Comparison of ENCODE assay signal across 13 cellular contexts in the genomic region with DNA sequence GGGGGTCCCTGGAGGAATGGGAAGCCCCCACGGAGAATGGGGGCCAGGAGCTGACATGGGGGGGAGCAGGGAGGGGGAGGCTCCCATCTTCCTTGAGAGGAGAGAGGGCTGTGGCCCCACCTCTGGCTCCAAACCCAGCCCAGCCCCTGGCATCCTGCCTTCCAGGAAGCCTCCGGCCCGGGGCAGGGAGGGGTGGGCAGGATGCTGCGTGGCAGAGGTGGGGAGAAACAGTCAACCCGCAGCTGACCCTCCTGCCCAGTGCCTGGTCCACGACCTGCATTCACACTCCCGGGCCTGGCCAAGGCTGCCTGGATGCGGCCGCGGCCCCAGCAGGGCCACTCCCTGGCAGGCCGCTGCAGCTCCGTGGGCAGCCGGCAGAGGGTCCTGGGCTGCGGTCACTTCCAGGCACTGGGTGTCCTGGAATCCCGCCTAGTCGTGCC. TPM values are rescaled to one million over a fixed set of nuclear protein-coding genes. Genes with fewer than 3 reads are reported as not detected.
DNase-seq lines count a peak whose midpoint lies in the region; TF ChIP-seq lines count a peak whose summit lies in the region.
"Had no signal": no experiment of that assay in that cellular context is flagged by ENCODE, and none has a peak within 500 bp of the region (broad histone marks: within the 10 kb centered on the region; RNA-seq: fewer than 3 reads in every experiment).

No MANE protein-coding gene starts in this region.

- POLR2A ChIA-PET in HEK293T (lab: Yijun Ruan, JAX): no interaction called here

- no peaks in the 10 kb centered on the region for H3K27me3 ChIP-seq in liver (ENCODE audit: control insufficient read depth in 4 of 4, insufficient read depth in 4 of 4, low read length in 3 of 4)
- peaks cover 27 to 41% (median 30%) of the 10 kb centered on the region in 5 donors for H3K27me3 ChIP-seq in subcutaneous abdominal adipose tissue (ENCODE audit: control insufficient read depth in 5 of 5, insufficient read depth in 4 of 5, low read length in 5 of 5)
- H3K27me3 ChIP-seq: MG63 had no signal

- H3K4me1 ChIP-seq in liver (ENCODE audit: control insufficient read depth in 4 of 4, insufficient read depth in 4 of 4, low read length in 3 of 4) (peaks cover 12 to 38% (median 28%) of the 10 kb centered on the region in 4 donors), subcutaneous abdominal adipose tissue (ENCODE audit: control insufficient read depth in 5 of 5, insufficient read depth in 5 of 5, low read length in 5 of 5) (peaks cover 3 to 29% (median 27%) of the 10 kb centered on the region in 5 donors)

- TF ChIP-seq CTCF in GM12864 (IDR thresholded peaks at IDR 0.05; ENCODE audit: low read depth, low read length, missing control alignments) (peak; percentile 13), choroid plexus epithelial cell (conservative IDR thresholded peaks at IDR 0.05; ENCODE audit: low read depth, low read length) (peak; percentile 39), liver (IDR thresholded peaks at IDR 0.05; ENCODE audit: low read depth, low read length, missing input control) (no peak)

- H3K9ac ChIP-seq in liver (ENCODE audit: low read depth in 1 of 2, low read length in 2 of 2) (no peak overlapping the region), subcutaneous abdominal adipose tissue (ENCODE audit: low read length in 5 of 5) (peak overlapping the region in 1 of 5 donors; percentile 23)

- WGBS in liver: 62% methylated on average over 16 of the region's 16 CpGs

- no peaks in the 10 kb centered on the region for H3K36me3 ChIP-seq in liver (ENCODE audit: control insufficient read depth in 4 of 4, insufficient read depth in 3 of 4, low read depth in 1 of 4, low read length in 3 of 4)
- H3K36me3 ChIP-seq in subcutaneous abdominal adipose tissue (ENCODE audit: control insufficient read depth in 5 of 5, insufficient read depth in 5 of 5, low read length in 5 of 5): no peaks in the 10 kb centered on the region
- H3K36me3 ChIP-seq: MG63 had no signal

- CTCF ChIA-PET in HEK293T (lab: Yijun Ruan, JAX): interaction anchor here (0.6 kb wide), 1 partner anchor 103 kb away, joined by 3 read pairs; no protein-coding TSS in a partner anchor

- no peak for TF ChIP-seq RAD21 in liver (IDR thresholded peaks at IDR 0.05)

- DNase-seq in GM12864 (ENCODE audit: low read depth) (no peak), choroid plexus epithelial cell (ENCODE audit: low read depth) (no peak), HEK293T (ENCODE audit: extremely low spot score) (no peak), DMS153 (lab: John Stamatoyannopoulos, UW) (no peak), HuH-7.5 (ENCODE audit: low spot score) (no peak), NCI-H2107 treated with DMSO at 0.1 percent for 48 hours (lab: John Stamatoyannopoulos, UW; ENCODE audit: unreplicated experiment) (no peak)
- DNase-seq: anterior cingulate cortex, MG63, naive B cell, NCI-H2227 treated with DMSO at 0.1 percent for 48 hours, T-helper 9 cell had no signal

- H3K27ac ChIP-seq in liver (ENCODE audit: low read depth in 1 of 2, low read length in 2 of 2) (no peak overlapping the region), subcutaneous abdominal adipose tissue (ENCODE audit: low read depth, low read length) (no peak overlapping the region)

- H3K4me3 ChIP-seq in GM12864 (ENCODE audit: low read depth, low read length) (no peak overlapping the region), choroid plexus epithelial cell (ENCODE audit: low read depth, low read length) (no peak overlapping the region), liver (ENCODE audit: low read depth in 1 of 3, low read length in 3 of 3) (no peak overlapping the region), subcutaneous abdominal adipose tissue (ENCODE audit: low read depth in 1 of 5, low read length in 5 of 5) (peak overlapping the region in 3 of 5 donors; percentile 22 to 57 (median 52))
- H3K4me3 ChIP-seq: MG63 had no signal

- H3K9me3 ChIP-seq in liver (ENCODE audit: control insufficient read depth in 4 of 4, low read length in 3 of 4) (no peaks in the 10 kb centered on the region), subcutaneous abdominal adipose tissue (ENCODE audit: control insufficient read depth in 5 of 5, low read length in 5 of 5) (no peaks in the 10 kb centered on the region)
- H3K9me3 ChIP-seq: MG63 had no signal

TF ChIP-seq in liver, 16 proteins besides CTCF, POLR2A, EP300 and RAD21:
- no peak for TF ChIP-seq YY1 (IDR thresholded peaks at IDR 0.05)
- TF ChIP-seq NR2F2 (IDR thresholded peaks at IDR 0.05): peak; percentile 35

TF ChIP-seq in HEK293T, 16 proteins besides CTCF, POLR2A, EP300 and RAD21:
- no peak for TF ChIP-seq ELF4 (IDR thresholded peaks at IDR 0.05)
- no peak for TF ChIP-seq LEF1 (IDR thresholded peaks at IDR 0.05; ENCODE audit: borderline replicate concordance)
- TF ChIP-seq, protein P1, sequence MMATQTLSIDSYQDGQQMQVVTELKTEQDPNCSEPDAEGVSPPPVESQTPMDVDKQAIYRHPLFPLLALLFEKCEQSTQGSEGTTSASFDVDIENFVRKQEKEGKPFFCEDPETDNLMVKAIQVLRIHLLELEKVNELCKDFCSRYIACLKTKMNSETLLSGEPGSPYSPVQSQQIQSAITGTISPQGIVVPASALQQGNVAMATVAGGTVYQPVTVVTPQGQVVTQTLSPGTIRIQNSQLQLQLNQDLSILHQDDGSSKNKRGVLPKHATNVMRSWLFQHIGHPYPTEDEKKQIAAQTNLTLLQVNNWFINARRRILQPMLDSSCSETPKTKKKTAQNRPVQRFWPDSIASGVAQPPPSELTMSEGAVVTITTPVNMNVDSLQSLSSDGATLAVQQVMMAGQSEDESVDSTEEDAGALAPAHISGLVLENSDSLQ (IDR thresholded peaks at IDR 0.05): no peak
- no peak for TF ChIP-seq FOXM1 (IDR thresholded peaks at IDR 0.05; ENCODE audit: borderline replicate concordance)
TF ChIP-seq in HEK293T: peak in this region for 0.

RNA-seq across cellular contexts. Expression of gene CPLX1, which starts 39.0 kb away (rescaled TPM):
- total RNA-seq in liver: under 1 TPM; 0.14 to 0.84 TPM
- 1 to 10 TPM in 1 of 2 donors, under 1 TPM in 1; 0.76 to 2.8 TPM for polyA plus RNA-seq in liver

Comparison
In these comparisons a context has a peak if more than half of its experiments do, and no peak if none do; other contexts are left out.
1. H3K4me3 ChIP-seq: peak in subcutaneous abdominal adipose tissue (3 of 5); none in GM12864 (single experiment), choroid plexus epithelial cell (single experiment) and liver (0 of 3).